8 cellular contexts compared by ENCODE assay signal in the genomic region with DNA sequence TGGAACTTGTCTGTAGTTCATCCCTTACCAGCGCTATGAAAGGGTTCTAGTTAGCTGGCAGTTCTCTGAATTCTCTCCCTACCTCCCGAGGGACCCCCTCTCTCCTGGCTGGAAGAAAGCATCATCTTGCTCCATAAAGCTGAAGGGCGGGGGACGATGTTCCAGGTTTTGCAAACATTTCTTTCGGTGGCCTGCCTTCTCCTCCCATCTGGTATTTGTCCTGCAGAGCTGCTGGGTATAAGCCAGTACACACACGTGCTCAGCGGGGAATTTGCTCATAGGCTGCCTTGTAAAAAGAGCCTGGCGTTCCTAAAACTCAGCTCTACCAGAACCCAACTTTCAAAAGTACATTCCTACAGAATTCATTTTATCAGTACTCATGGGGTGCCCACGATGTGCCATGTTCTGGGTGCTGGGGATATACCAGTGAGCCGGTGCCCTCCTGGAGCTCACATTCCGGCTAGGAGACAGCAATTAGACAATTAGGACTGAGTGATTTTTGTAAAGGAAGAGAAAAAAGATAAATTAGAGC. TPM values are rescaled to one million over a fixed set of nuclear protein-coding genes. Genes with fewer than 3 reads are reported as not detected.
DNase-seq lines count a peak whose midpoint lies in the region; ATAC-seq and TF ChIP-seq lines count a peak whose summit lies in the region.

No MANE protein-coding gene starts in this region.

- no peak for DNase-seq in CD8-positive, alpha-beta T cell
- DNase-seq in activated T-helper 1 cell treated with anti-CD3 and anti-CD28 coated beads, Interleukin-12 subunit alpha, Interleukin-12 subunit beta, Interleukin-2, Interleukin-4 antibody, amounts not matched to agents 30 ng/mL and 10 ng/mL and 1 ng/mL, durations not matched to agents 14 hours and 24 hours and 36 hours (ENCODE audit: low spot score), result no peak
- DNase-seq in OCI-M2 (lab: John Stamatoyannopoulos, UW; ENCODE audit: unreplicated experiment) (no peak), HuH-7 (ENCODE audit: low spot score) (no peak)

- peaks cover 20% of the 10 kb centered on the region for H3K36me3 Mint-ChIP-seq in CD8-positive, alpha-beta T cell
- H3K36me3 Mint-ChIP-seq in activated T-helper 1 cell treated with anti-CD3 and anti-CD28 coated beads, Interleukin-12 subunit alpha, Interleukin-12 subunit beta, Interleukin-2, Interleukin-4 antibody, amounts not matched to agents 30 ng/mL and 10 ng/mL and 1 ng/mL, durations not matched to agents 14 hours and 24 hours and 36 hours (ENCODE audit: low read depth), result peaks cover 16% of the 10 kb centered on the region

- intact Hi-C loops in CD8-positive, alpha-beta T cell (cut with DNase I, micrococcal nuclease), result loop anchor here (1.0 to 2.0 kb wide), 7 partner anchors 21 to 97 kb away; a partner anchor contains a TSS
- intact Hi-C loops in activated T-helper 1 cell treated with anti-CD3 and anti-CD28 coated beads, Interleukin-12 subunit alpha, Interleukin-12 subunit beta, Interleukin-2, Interleukin-4 antibody, amounts not matched to agents 30 ng/mL and 10 ng/mL and 1 ng/mL, durations not matched to agents 14 hours and 24 hours and 36 hours (cut with micrococcal nuclease), result loop anchor here (1.0 kb wide), 4 partner anchors 23 to 249 kb away; a partner anchor contains a TSS

- no peak for TF ChIP-seq CTCF in CD8-positive, alpha-beta T cell (IDR thresholded peaks at IDR 0.05)
- no peak for TF ChIP-seq CTCF in gastroesophageal sphincter (IDR thresholded peaks at IDR 0.05)
- no peak for TF ChIP-seq CTCF in neutrophil (IDR thresholded peaks at IDR 0.05)

- TF ChIP-seq POLR2A in gastroesophageal sphincter (IDR thresholded peaks at IDR 0.05), result no peak

- H3K27ac ChIP-seq in CD8-positive, alpha-beta T cell (ENCODE audit: low read depth, low read length), result peak overlapping the region; percentile 79
- H3K27ac ChIP-seq in KOPT-K1 (ENCODE audit: low read depth, low read length, poor library complexity, severe bottlenecking), result peak overlapping the region; percentile 79
- H3K27ac ChIP-seq in gastroesophageal sphincter, result peak overlapping the region; percentile 85 to 94 (median 92)
- no peak overlapping the region for H3K27ac ChIP-seq in neutrophil

- no peaks in the 10 kb centered on the region for H3K27me3 Mint-ChIP-seq in CD8-positive, alpha-beta T cell (ENCODE audit: low read depth)
- H3K27me3 Mint-ChIP-seq in activated T-helper 1 cell treated with anti-CD3 and anti-CD28 coated beads, Interleukin-12 subunit alpha, Interleukin-12 subunit beta, Interleukin-2, Interleukin-4 antibody, amounts not matched to agents 30 ng/mL and 10 ng/mL and 1 ng/mL, durations not matched to agents 14 hours and 24 hours and 36 hours (ENCODE audit: insufficient read depth), result no peaks in the 10 kb centered on the region

- peak overlapping the region; percentile 82 for H3K4me3 ChIP-seq in CD8-positive, alpha-beta T cell (ENCODE audit: low read depth, low read length)
- H3K4me3 ChIP-seq in gastroesophageal sphincter (peak overlapping the region; percentile 66 to 86), neutrophil (ENCODE audit: low read depth in 1 of 2, low read length in 1 of 2) (peak overlapping the region; percentile 71 to 91)

- peaks cover 33% of the 10 kb centered on the region for H3K4me1 Mint-ChIP-seq in CD8-positive, alpha-beta T cell (ENCODE audit: low read depth)
- peaks cover 17% of the 10 kb centered on the region for H3K4me1 Mint-ChIP-seq in activated T-helper 1 cell treated with anti-CD3 and anti-CD28 coated beads, Interleukin-12 subunit alpha, Interleukin-12 subunit beta, Interleukin-2, Interleukin-4 antibody, amounts not matched to agents 30 ng/mL and 10 ng/mL and 1 ng/mL, durations not matched to agents 14 hours and 24 hours and 36 hours (ENCODE audit: low read depth)

- WGBS in gastroesophageal sphincter (ENCODE audit: low coverage in 1 of 2), 2 donors, result 0 to 16% methylated on average over 6 to 11 of the region's 11 CpGs

- H3K9me3 ChIP-seq in CD8-positive, alpha-beta T cell (ENCODE audit: low read length), result no peaks in the 10 kb centered on the region
- H3K9me3 ChIP-seq in KOPT-K1 (ENCODE audit: insufficient read depth, low read length, poor library complexity, severe bottlenecking), result no peaks in the 10 kb centered on the region
- no peaks in the 10 kb centered on the region for H3K9me3 ChIP-seq in gastroesophageal sphincter
- H3K9me3 ChIP-seq in neutrophil, result no peaks in the 10 kb centered on the region

- no peak for ATAC-seq in CD8-positive, alpha-beta T cell
- ATAC-seq in gastroesophageal sphincter, result peak; percentile 85
- ATAC-seq in HG03280 (IDR thresholded peaks at IDR 0.05; ENCODE audit: unreplicated experiment), result no peak

- no peaks in the 10 kb centered on the region for H3K9me3 Mint-ChIP-seq in CD8-positive, alpha-beta T cell
- no peaks in the 10 kb centered on the region for H3K9me3 Mint-ChIP-seq in activated T-helper 1 cell treated with anti-CD3 and anti-CD28 coated beads, Interleukin-12 subunit alpha, Interleukin-12 subunit beta, Interleukin-2, Interleukin-4 antibody, amounts not matched to agents 30 ng/mL and 10 ng/mL and 1 ng/mL, durations not matched to agents 14 hours and 24 hours and 36 hours

- POLR2A ChIA-PET in CD8-positive, alpha-beta T cell (lab: Charles Lee), result interaction anchor here (1.0 to 3.6 kb wide), 16 partner anchors 12 to 250 kb away, joined by 3 to 20 read pairs (median 8); a partner anchor contains a TSS

- TF ChIP-seq EP300 in gastroesophageal sphincter (IDR thresholded peaks at IDR 0.05), result no peak

- peak overlapping the region; percentile 94 for H3K27ac Mint-ChIP-seq in CD8-positive, alpha-beta T cell
- peak overlapping the region; percentile 88 for H3K27ac Mint-ChIP-seq in activated T-helper 1 cell treated with anti-CD3 and anti-CD28 coated beads, Interleukin-12 subunit alpha, Interleukin-12 subunit beta, Interleukin-2, Interleukin-4 antibody, amounts not matched to agents 30 ng/mL and 10 ng/mL and 1 ng/mL, durations not matched to agents 14 hours and 24 hours and 36 hours

- H3K4me1 ChIP-seq in CD8-positive, alpha-beta T cell (ENCODE audit: insufficient read depth, low read length), result peaks cover 15% of the 10 kb centered on the region
- H3K4me1 ChIP-seq in gastroesophageal sphincter (peaks cover 0 to 31% (median 17%) of the 10 kb centered on the region in 3 donors), neutrophil (ENCODE audit: control insufficient read depth in 1 of 2, insufficient read depth in 1 of 2, low read depth in 1 of 2, low read length in 1 of 2) (peaks cover 16 to 18% of the 10 kb centered on the region in 2 experiments)

- CTCF ChIA-PET in CD8-positive, alpha-beta T cell (lab: Charles Lee), result interaction anchor here (1.0 to 4.3 kb wide), 20 partner anchors 10 to 161 kb away, joined by 3 to 58 read pairs (median 5); a partner anchor contains a TSS

- no peaks in the 10 kb centered on the region for H3K27me3 ChIP-seq in CD8-positive, alpha-beta T cell (ENCODE audit: insufficient read depth, low read length)
- no peaks in the 10 kb centered on the region for H3K27me3 ChIP-seq in gastroesophageal sphincter
- H3K27me3 ChIP-seq in neutrophil, result no peaks in the 10 kb centered on the region

- peaks cover 6% of the 10 kb centered on the region for H3K36me3 ChIP-seq in CD8-positive, alpha-beta T cell (ENCODE audit: insufficient read depth, low read length)
- H3K36me3 ChIP-seq in KOPT-K1 (ENCODE audit: insufficient read depth, low read length) (peaks cover 16% of the 10 kb centered on the region), gastroesophageal sphincter (peaks cover 0 to 9% of the 10 kb centered on the region in 2 donors), neutrophil (no peaks in the 10 kb centered on the region)

- H3K4me3 Mint-ChIP-seq in CD8-positive, alpha-beta T cell, result peak overlapping the region; percentile 93
- H3K4me3 Mint-ChIP-seq in activated T-helper 1 cell treated with anti-CD3 and anti-CD28 coated beads, Interleukin-12 subunit alpha, Interleukin-12 subunit beta, Interleukin-2, Interleukin-4 antibody, amounts not matched to agents 30 ng/mL and 10 ng/mL and 1 ng/mL, durations not matched to agents 14 hours and 24 hours and 36 hours, result peak overlapping the region; percentile 95

RNA-seq across cellular contexts. Expression of a gene that starts 0.6 kb away (rescaled TPM):
- total RNA-seq in CD8-positive, alpha-beta T cell, result 10 to 100 TPM in 1 of 2 experiments, 1 to 10 TPM in 1; 9.2 to 11.2 TPM
- total RNA-seq in activated T-helper 1 cell treated with anti-CD3 and anti-CD28 coated beads, Interleukin-12 subunit alpha, Interleukin-12 subunit beta, Interleukin-2, Interleukin-4 antibody, amounts not matched to agents 30 ng/mL and 10 ng/mL and 1 ng/mL, durations not matched to agents 14 hours and 24 hours and 36 hours, result 77.8 and 78.1 TPM in 2 replicates
- 100 to 1,000 TPM in 1 of 4 donors, 10 to 100 TPM in 3; 36.6 to 112 (median 50.5) TPM for total RNA-seq in gastroesophageal sphincter

RNA-seq across cellular contexts. Expression of a gene that starts 24.4 kb away (rescaled TPM):
- total RNA-seq in CD8-positive, alpha-beta T cell, result under 1 TPM; 0.14 to 0.27 TPM
- total RNA-seq in activated T-helper 1 cell treated with anti-CD3 and anti-CD28 coated beads, Interleukin-12 subunit alpha, Interleukin-12 subunit beta, Interleukin-2, Interleukin-4 antibody, amounts not matched to agents 30 ng/mL and 10 ng/mL and 1 ng/mL, durations not matched to agents 14 hours and 24 hours and 36 hours, result 1.1 and 1.3 TPM in 2 replicates
- total RNA-seq in gastroesophageal sphincter, result 10 to 100 TPM; 11.8 to 35.3 (median 18.1) TPM

RNA-seq across cellular contexts. Expression of a gene that starts 34.9 kb away (rescaled TPM):
- total RNA-seq in CD8-positive, alpha-beta T cell, result 10 to 100 TPM; 69.9 to 71.6 TPM
- 152 and 165 TPM in 2 replicates for total RNA-seq in activated T-helper 1 cell treated with anti-CD3 and anti-CD28 coated beads, Interleukin-12 subunit alpha, Interleukin-12 subunit beta, Interleukin-2, Interleukin-4 antibody, amounts not matched to agents 30 ng/mL and 10 ng/mL and 1 ng/mL, durations not matched to agents 14 hours and 24 hours and 36 hours
- 100 to 1,000 TPM; 213 to 337 (median 307) TPM for total RNA-seq in gastroesophageal sphincter

RNA-seq across cellular contexts. Expression of a gene that starts 35.2 kb away (rescaled TPM):
- 10 to 100 TPM; 29.4 to 31.7 TPM for total RNA-seq in CD8-positive, alpha-beta T cell
- total RNA-seq in activated T-helper 1 cell treated with anti-CD3 and anti-CD28 coated beads, Interleukin-12 subunit alpha, Interleukin-12 subunit beta, Interleukin-2, Interleukin-4 antibody, amounts not matched to agents 30 ng/mL and 10 ng/mL and 1 ng/mL, durations not matched to agents 14 hours and 24 hours and 36 hours, result 21.2 and 22.6 TPM in 2 replicates
- total RNA-seq in gastroesophageal sphincter, result 10 to 100 TPM; 27.1 to 39.7 (median 28.8) TPM

RNA-seq across cellular contexts. Expression of a gene that starts 39.3 kb away (rescaled TPM):
- 10 to 100 TPM; 25.9 to 26.4 TPM for total RNA-seq in CD8-positive, alpha-beta T cell
- 0.29 and 0.31 TPM in 2 replicates for total RNA-seq in activated T-helper 1 cell treated with anti-CD3 and anti-CD28 coated beads, Interleukin-12 subunit alpha, Interleukin-12 subunit beta, Interleukin-2, Interleukin-4 antibody, amounts not matched to agents 30 ng/mL and 10 ng/mL and 1 ng/mL, durations not matched to agents 14 hours and 24 hours and 36 hours
- total RNA-seq in gastroesophageal sphincter, result 10 to 100 TPM in 2 of 4 donors, 1 to 10 TPM in 2; 4.6 to 21.9 (median 10.8) TPM
